ENCODE assay signal across 18 cellular contexts in genomic region chr6:37441651-37442050, GRCh38. TPM values are rescaled to one million over a fixed set of nuclear protein-coding genes. Genes with fewer than 3 reads are reported as not detected.
A peak's percentile ranks its signal among the peaks of the same experiment; 100 is the strongest.
DNase-seq lines count a peak whose midpoint lies in the region; ATAC-seq and TF ChIP-seq lines count a peak whose summit lies in the region.
"Had no signal": no experiment of that assay in that cellular context is flagged by ENCODE, and none has a peak within 500 bp of the region (broad histone marks: within the 10 kb centered on the region; RNA-seq: fewer than 3 reads in every experiment).

No MANE protein-coding gene starts in this region.

- peaks cover 11% of the 10 kb centered on the region for H3K4me1 ChIP-seq in Loucy (ENCODE audit: insufficient read depth, low read length, poor library complexity, severe bottlenecking)
- H3K4me1 ChIP-seq in osteoblast (ENCODE audit: insufficient read depth, low read length): peaks cover 3% of the 10 kb centered on the region
- H3K4me1 ChIP-seq: prostate gland, SJCRH30 had no signal

- H3K9me3 Mint-ChIP-seq in activated CD4-positive, alpha-beta T cell treated with anti-CD3 and anti-CD28 coated beads for 36 hours (ENCODE audit: low read depth): no peaks in the 10 kb centered on the region
- H3K9me3 Mint-ChIP-seq: nephron progenitor cell had no signal

- peak; percentile 69 for ATAC-seq in activated CD4-positive, alpha-beta T cell treated with anti-CD3 and anti-CD28 coated beads for 36 hours

- H4K20me1 ChIP-seq in Loucy (ENCODE audit: insufficient read depth, low read length, poor library complexity, severe bottlenecking) (peaks cover 5% of the 10 kb centered on the region), osteoblast (ENCODE audit: insufficient read depth, low read length) (no peaks in the 10 kb centered on the region)

- no peak for DNase-seq in activated CD4-positive, alpha-beta T cell treated with anti-CD3 and anti-CD28 coated beads for 36 hours
- no peak for DNase-seq in activated CD4-positive, alpha-beta T cell treated with anti-CD3 and anti-CD28 coated beads, Interleukin-2, amount 50 U/mL, for 4 hours
- DNase-seq in astrocyte of the hippocampus (ENCODE audit: low read depth, low spot score) (peak; percentile 59), osteoblast (ENCODE audit: insufficient read length, low spot score, missing footprints) (no peak), SHP77 treated with DMSO at 0.1 percent for 48 hours (lab: John Stamatoyannopoulos, UW) (no peak), T-helper 9 cell (no peak), DMS153 treated with DMSO at 0.1 percent for 48 hours (lab: John Stamatoyannopoulos, UW; ENCODE audit: unreplicated experiment) (no peak)
- DNase-seq: activated effector memory CD4-positive, alpha-beta T cell treated with Interleukin-2 at 50 U/mL for 16 hours; C1 segment of cervical spinal cord; DMS53; NCI-H1092 treated with DMSO at 0.1 percent for 48 hours; NCI-H748 treated with DMSO at 0.1 percent for 48 hours; nephron progenitor cell; SJCRH30; testis had no signal

- H3K27me3 ChIP-seq in Loucy (ENCODE audit: insufficient read depth, low read length, poor library complexity, severe bottlenecking): no peaks in the 10 kb centered on the region
- no peaks in the 10 kb centered on the region for H3K27me3 ChIP-seq in osteoblast (ENCODE audit: insufficient read depth, low read length)
- H3K27me3 ChIP-seq: SJCRH30, testis had no signal

- peaks cover 30% of the 10 kb centered on the region for H3K36me3 ChIP-seq in Loucy (ENCODE audit: insufficient read depth, low read length)
- H3K36me3 ChIP-seq in osteoblast (ENCODE audit: insufficient read depth, low read length): peaks cover 40% of the 10 kb centered on the region

- TF ChIP-seq CTCF in Loucy (conservative IDR thresholded peaks at IDR 0.05; ENCODE audit: low read length) (no peak), osteoblast (IDR thresholded peaks at IDR 0.05; ENCODE audit: extremely low read depth, low read depth, low read length) (no peak)

- H3K27ac ChIP-seq in osteoblast (ENCODE audit: low read depth, low read length): peak overlapping the region; percentile 8
- H3K27ac ChIP-seq: SJCRH30 had no signal

- H2AFZ ChIP-seq in Loucy (ENCODE audit: low read length): no peak overlapping the region
- no peak overlapping the region for H2AFZ ChIP-seq in osteoblast (ENCODE audit: low read length)

- no peaks in the 10 kb centered on the region for H3K9me3 ChIP-seq in Loucy (ENCODE audit: insufficient read depth, low read depth, low read length)
- no peaks in the 10 kb centered on the region for H3K9me3 ChIP-seq in osteoblast (ENCODE audit: low read depth, low read length)
- H3K9me3 ChIP-seq: prostate gland, SJCRH30, testis had no signal

- H3K36me3 Mint-ChIP-seq in activated CD4-positive, alpha-beta T cell treated with anti-CD3 and anti-CD28 coated beads for 36 hours (ENCODE audit: low read depth): peaks cover 49% of the 10 kb centered on the region

- H3K4me3 ChIP-seq in Loucy (ENCODE audit: low read length, poor library complexity, severe bottlenecking): no peak overlapping the region
- H3K4me3 ChIP-seq in osteoblast (ENCODE audit: insufficient read depth, low read length): no peak overlapping the region
- H3K4me3 ChIP-seq: prostate gland, SJCRH30, testis had no signal

- no peak overlapping the region for H3K4me3 Mint-ChIP-seq in activated CD4-positive, alpha-beta T cell treated with anti-CD3 and anti-CD28 coated beads for 36 hours
- H3K4me3 Mint-ChIP-seq: nephron progenitor cell had no signal

- peaks cover 28% of the 10 kb centered on the region for H3K4me1 Mint-ChIP-seq in activated CD4-positive, alpha-beta T cell treated with anti-CD3 and anti-CD28 coated beads for 36 hours
- H3K4me1 Mint-ChIP-seq: nephron progenitor cell had no signal

- peak overlapping the region; percentile 21 for H3K4me2 ChIP-seq in Loucy (ENCODE audit: low read depth, low read length, poor library complexity, severe bottlenecking)
- H3K4me2 ChIP-seq in osteoblast (ENCODE audit: insufficient read depth, low read length): no peak overlapping the region

- no peak overlapping the region for H3K9ac ChIP-seq in Loucy (ENCODE audit: low read depth, low read length, poor library complexity, severe bottlenecking)
- H3K9ac ChIP-seq: KMS-11 had no signal

- POLR2A ChIA-PET in activated CD4-positive, alpha-beta T cell treated with anti-CD3 and anti-CD28 coated beads for 36 hours (lab: Charles Lee): interaction anchor here (0.5 kb wide), 1 partner anchor 76 kb away, joined by 3 read pairs; no protein-coding TSS in a partner anchor

- no peaks in the 10 kb centered on the region for H3K27me3 Mint-ChIP-seq in activated CD4-positive, alpha-beta T cell treated with anti-CD3 and anti-CD28 coated beads for 36 hours

- H3F3A ChIP-seq in Loucy (ENCODE audit: low read depth): no peaks in the 10 kb centered on the region

- intact Hi-C loops in activated CD4-positive, alpha-beta T cell treated with anti-CD3 and anti-CD28 coated beads for 36 hours (cut with DNase I, micrococcal nuclease): no loop called here

- H3K9me2 ChIP-seq in Loucy (replicated peaks; ENCODE audit: low read depth, low read length): no peaks in the 10 kb centered on the region

- CTCF ChIA-PET in activated CD4-positive, alpha-beta T cell treated with anti-CD3 and anti-CD28 coated beads for 36 hours (lab: Charles Lee): interaction anchor here (1.0 kb wide), 1 partner anchor 9 kb away, joined by 3 read pairs; the partner anchor contains the start of gene CMTR1

- H3K79me2 ChIP-seq in Loucy (ENCODE audit: insufficient read depth, low read length) (peaks cover 23% of the 10 kb centered on the region), osteoblast (ENCODE audit: insufficient read depth, low read length) (peaks cover 45% of the 10 kb centered on the region)

- peak overlapping the region; percentile 55 for H3K27ac Mint-ChIP-seq in activated CD4-positive, alpha-beta T cell treated with anti-CD3 and anti-CD28 coated beads for 36 hours
- H3K27ac Mint-ChIP-seq: nephron progenitor cell had no signal

RNA-seq across cellular contexts. Expression of gene CMTR1, which starts 8.6 kb away (rescaled TPM):
- total RNA-seq in activated CD4-positive, alpha-beta T cell treated with anti-CD3 and anti-CD28 coated beads for 36 hours: 10 to 100 TPM; 65.3 to 74.6 TPM
- total RNA-seq in osteoblast: 38.7 and 39.5 TPM in 2 replicates

RNA-seq across cellular contexts. Expression of gene CCDC167, which starts 58.0 kb away (rescaled TPM):
- total RNA-seq in activated CD4-positive, alpha-beta T cell treated with anti-CD3 and anti-CD28 coated beads for 36 hours: 10 to 100 TPM; 55.3 to 60.3 TPM
- 8.8 and 14.8 TPM in 2 replicates for total RNA-seq in osteoblast
